Comparison of ENCODE assay signal across 1 cellular context in the genomic region with DNA sequence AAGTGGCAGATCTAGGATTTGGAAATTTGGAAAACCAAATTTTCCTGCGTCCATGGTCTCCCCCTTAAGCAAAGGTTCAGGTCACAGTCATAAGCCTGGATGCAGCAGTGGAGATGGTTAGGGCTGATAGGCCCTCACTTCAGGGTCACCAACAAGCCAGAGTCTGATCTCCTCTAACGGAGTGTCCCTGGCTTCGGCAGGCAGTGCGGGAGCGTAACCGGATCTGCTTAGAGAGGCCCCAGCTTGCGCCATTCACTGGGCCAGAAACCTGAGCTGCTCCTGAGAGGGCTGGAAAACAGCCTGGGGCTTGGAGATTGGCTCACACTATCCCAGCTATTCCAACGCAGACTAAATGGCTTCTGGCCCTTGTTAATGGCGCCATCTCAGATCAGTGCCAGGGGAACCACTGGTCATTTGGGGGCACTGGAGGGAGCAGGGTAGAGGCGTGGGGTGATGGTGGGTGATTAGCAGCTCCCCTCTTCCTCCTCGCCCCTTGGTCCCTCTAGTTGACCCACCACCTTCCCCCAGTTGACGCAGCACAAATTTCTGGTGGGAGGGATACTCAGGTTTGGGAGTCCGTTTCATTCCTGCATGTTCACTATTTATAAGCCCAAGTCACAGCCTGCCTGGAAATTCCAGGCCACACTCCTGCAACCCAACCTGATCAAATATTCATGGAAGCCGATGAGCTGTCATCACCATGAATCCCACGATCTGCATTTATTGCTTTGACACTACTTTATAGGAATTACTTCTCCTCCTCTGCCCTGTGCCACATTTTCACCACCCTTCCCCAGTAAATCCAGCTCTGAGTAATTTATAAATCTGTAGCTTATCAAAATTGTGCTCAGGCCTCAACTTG.
TF ChIP-seq lines count a peak whose summit lies in the region.

No MANE protein-coding gene starts in this region.

TF ChIP-seq in H1, 55 proteins besides CTCF, POLR2A, EP300 and RAD21 (continued from another document):
- TF ChIP-seq POLR2AphosphoS5 (IDR thresholded peaks at IDR 0.05; ENCODE audit: low read depth, low read length) (no peak), SP2 (IDR thresholded peaks at IDR 0.05; ENCODE audit: low read length) (no peak), KDM1A (IDR thresholded peaks at IDR 0.05; ENCODE audit: borderline replicate concordance, low read length) (no peak), TEAD4 (IDR thresholded peaks at IDR 0.05; ENCODE audit: low read depth, low read length) (no peak)
TF ChIP-seq in H1: peak in this region for 5.
